Comparison of ENCODE assay signal across 33 cellular contexts in genomic region chr13:59447031-59447430, GRCh38.
DNase-seq lines count a peak whose midpoint lies in the region; ATAC-seq, FAIRE-seq and TF ChIP-seq lines count a peak whose summit lies in the region.
"Had no signal": no experiment of that assay in that cellular context is flagged by ENCODE, and none has a peak within 500 bp of the region (broad histone marks: within the 10 kb centered on the region; RNA-seq: fewer than 3 reads in every experiment).

No MANE protein-coding gene starts in this region.

- H3K27me3 Mint-ChIP-seq in H9 (ENCODE audit: low read depth) (peaks cover 2% of the 10 kb centered on the region; the same call in 1 of the 2 replicates), endodermal cell (ENCODE audit: insufficient read depth) (peaks cover 13% of the 10 kb centered on the region)
- no peaks in the 10 kb centered on the region for H3K27me3 Mint-ChIP-seq in activated naive CD8-positive, alpha-beta T cell treated with anti-CD3 and anti-CD28 coated beads for 36 hours
- H3K27me3 Mint-ChIP-seq: B cell had no signal

- CTCF ChIA-PET in SK-N-SH (lab: Yijun Ruan, JAX), result interaction anchor here (0.6 to 1.8 kb wide), 9 partner anchors 48 to 1324 kb away, joined by 3 to 7 read pairs (median 3); no protein-coding TSS in a partner anchor
- CTCF ChIA-PET in HepG2 (lab: Yijun Ruan, JAX; ENCODE audit: low intra/inter-chr PET ratio, low total read pairs), result no interaction called here

- H3K79me2 ChIP-seq in H9 (ENCODE audit: insufficient read depth, low read length) (no peaks in the 10 kb centered on the region), SK-N-SH (ENCODE audit: insufficient read depth) (no peaks in the 10 kb centered on the region), HepG2 (ENCODE audit: insufficient read depth, low read length) (no peaks in the 10 kb centered on the region)

- H3K23me2 ChIP-seq in H9 (ENCODE audit: insufficient read length, low read depth, low read length, poor library complexity, severe bottlenecking), result no peaks in the 10 kb centered on the region

- H3K9me3 ChIP-seq in H9 (ENCODE audit: control insufficient read depth, low read depth, low read length) (no peaks in the 10 kb centered on the region), SK-N-SH (no peaks in the 10 kb centered on the region), endodermal cell (ENCODE audit: control insufficient read depth, low read length) (no peaks in the 10 kb centered on the region), small intestine (ENCODE audit: control insufficient read depth, low read depth) (no peaks in the 10 kb centered on the region), HepG2 (ENCODE audit: low read length) (no peaks in the 10 kb centered on the region)
- H3K9me3 ChIP-seq: esophagus muscularis mucosa, heart left ventricle, mucosa of descending colon, psoas muscle had no signal

- no peak overlapping the region for H2BK120ac ChIP-seq in H9 (ENCODE audit: low read depth, low read length, poor library complexity, severe bottlenecking)

- no peak overlapping the region for H2BK12ac ChIP-seq in H9 (ENCODE audit: insufficient read length, low read depth, low read length)

- FAIRE-seq in small intestine (lab: Jason Lieb, UNC) (peak; percentile 19), HepG2 (lab: Jason Lieb, UNC) (no peak)
- FAIRE-seq: GM12891, HTR-8/SVneo had no signal

- H3K36me3 Mint-ChIP-seq in H9 (ENCODE audit: insufficient read depth in 1 of 3, low read depth in 3 of 3) (peaks cover 0 to 6% (median 0%) of the 10 kb centered on the region in 3 experiments; a peak in 1 of 7 replicates), endodermal cell (ENCODE audit: low read depth) (no peaks in the 10 kb centered on the region)
- H3K36me3 Mint-ChIP-seq in activated naive CD8-positive, alpha-beta T cell treated with anti-CD3 and anti-CD28 coated beads for 36 hours, result no peaks in the 10 kb centered on the region
- H3K36me3 Mint-ChIP-seq: CD4-positive, alpha-beta memory T cell; natural killer cell; WTC11 had no signal

- no TSS peak for BruUV-seq in HepG2 (replicated peaks; lab: Mats Ljungman, UMichigan)

- TF ChIP-seq RAD21 in SK-N-SH (IDR thresholded peaks at IDR 0.05; ENCODE audit: low read length) (peak; percentile 51), HepG2 (CRISPR knock-in tag; IDR thresholded peaks at IDR 0.05) (no peak)

- H2BK20ac ChIP-seq in H9 (ENCODE audit: low read depth, low read length, poor library complexity, severe bottlenecking), result no peak overlapping the region

- H3K23ac ChIP-seq in H9 (ENCODE audit: insufficient read length, low read depth, low read length), result no peak overlapping the region

- H3K4me1 ChIP-seq in H9 (ENCODE audit: insufficient read depth, low read length) (peaks cover 20% of the 10 kb centered on the region), SK-N-SH (ENCODE audit: control insufficient read depth in 1 of 2, insufficient read depth in 2 of 2, low read depth in 1 of 2, low read length in 1 of 2) (peaks cover 49 to 57% of the 10 kb centered on the region in 2 experiments; a peak in 3 of 4 replicates), endodermal cell (ENCODE audit: control insufficient read depth, insufficient read depth, low read length) (peaks cover 22% of the 10 kb centered on the region), small intestine (ENCODE audit: control insufficient read depth in 2 of 2, insufficient read depth in 1 of 2, low read depth in 1 of 2, low read length in 1 of 2) (no peaks in the 10 kb centered on the region), HepG2 (ENCODE audit: insufficient read depth, low read length) (peaks cover 5% of the 10 kb centered on the region; the same call in 1 of the 2 replicates)
- H3K4me1 ChIP-seq: esophagus muscularis mucosa, psoas muscle had no signal

- no peak overlapping the region for H4K91ac ChIP-seq in H9 (ENCODE audit: insufficient read length, low read depth, low read length)

- H3K36me3 ChIP-seq in SK-N-SH (replicated peaks in 1 of 2; ENCODE audit: control insufficient read depth in 1 of 2, insufficient read depth in 2 of 2, low read length in 1 of 2) (no peaks in the 10 kb centered on the region), endodermal cell (ENCODE audit: control insufficient read depth, insufficient read depth, low read length) (no peaks in the 10 kb centered on the region), small intestine (ENCODE audit: control insufficient read depth in 2 of 2, insufficient read depth in 2 of 2, low read length in 2 of 2) (no peaks in the 10 kb centered on the region), HepG2 (replicated peaks in 1 of 2; ENCODE audit: control insufficient read depth in 1 of 2, insufficient read depth in 2 of 2, low read length in 2 of 2) (no peaks in the 10 kb centered on the region)
- H3K36me3 ChIP-seq: esophagus muscularis mucosa, heart left ventricle had no signal

- H3K4me1 Mint-ChIP-seq in H9 (peaks cover 73 to 92% of the 10 kb centered on the region in 2 experiments), endodermal cell (peaks cover 64% of the 10 kb centered on the region)
- H3K4me1 Mint-ChIP-seq in activated naive CD8-positive, alpha-beta T cell treated with anti-CD3 and anti-CD28 coated beads for 36 hours, result peaks cover 2% of the 10 kb centered on the region
- H3K4me1 Mint-ChIP-seq: activated CD4-positive, alpha-beta T cell treated with anti-CD3 and anti-CD28 coated beads, Interleukin-2, amount 10 ng/mL, durations not matched to agents 7 days and 5 days; B cell; natural killer cell had no signal

- no peak overlapping the region for H3K14ac ChIP-seq in H9 (ENCODE audit: insufficient read depth, low read length)

- in situ Hi-C loops in HepG2 (cut with HindIII; ENCODE audit: extremely low pct_ligation_motif_present, low pct_unique_long_range_greater_than_20kb), result no loop called here

- H2BK15ac ChIP-seq in H9 (ENCODE audit: low read depth, low read length), result no peak overlapping the region

- no peak overlapping the region for H3K4me3 ChIP-seq in SK-N-SH (ENCODE audit: low read depth in 2 of 2, low read length in 1 of 2)
- peak overlapping the region; percentile 7 for H3K4me3 ChIP-seq in endodermal cell (ENCODE audit: low read length)
- no peak overlapping the region for H3K4me3 ChIP-seq in small intestine (ENCODE audit: low read depth in 1 of 2, low read length in 2 of 2)
- no peak overlapping the region for H3K4me3 ChIP-seq in HepG2 (replicated peaks in 1 of 3; ENCODE audit: insufficient read depth in 1 of 3, low read depth in 2 of 3, low read length in 3 of 3)
- H3K4me3 ChIP-seq: esophagus muscularis mucosa, heart left ventricle, lung, mucosa of descending colon, PC-9, psoas muscle had no signal

- H3K9me3 Mint-ChIP-seq in H9 (no peaks in the 10 kb centered on the region; a peak in 1 of 5 replicates), endodermal cell (no peaks in the 10 kb centered on the region)
- H3K9me3 Mint-ChIP-seq in activated naive CD8-positive, alpha-beta T cell treated with anti-CD3 and anti-CD28 coated beads for 36 hours, result no peaks in the 10 kb centered on the region
- H3K9me3 Mint-ChIP-seq: activated CD4-positive, alpha-beta T cell treated with anti-CD3 and anti-CD28 coated beads, Interleukin-2, amount 10 ng/mL, durations not matched to agents 7 days and 5 days; CD4-positive, alpha-beta memory T cell; dendritic cell treated with granulocyte-macrophage colony-stimulating factor and Interleukin-4, amounts not matched to agents 40 ng/mL and 50 ng/mL, for 4 days; WTC11 had no signal

- no peak overlapping the region for H4K5ac ChIP-seq in H9 (ENCODE audit: insufficient read length, low read depth, low read length)

- H4K20me1 ChIP-seq in H9 (ENCODE audit: control insufficient read depth, insufficient read depth, insufficient read length), result no peaks in the 10 kb centered on the region
- no peaks in the 10 kb centered on the region for H4K20me1 ChIP-seq in SK-N-SH (ENCODE audit: insufficient read depth)
- no peaks in the 10 kb centered on the region for H4K20me1 ChIP-seq in HepG2 (ENCODE audit: insufficient read depth, low read length)

- H3F3A ChIP-seq in SK-N-SH (replicated peaks; ENCODE audit: insufficient read depth), result peaks cover 21% of the 10 kb centered on the region

- H2BK5ac ChIP-seq in H9 (ENCODE audit: insufficient read length, low read length), result no peak overlapping the region

- intact Hi-C loops in HepG2 (cut with micrococcal nuclease; ENCODE audit: unreplicated experiment), result no loop called here

- H3K4ac ChIP-seq in H9 (ENCODE audit: low read depth, low read length), result no peak overlapping the region

- no peak overlapping the region for H3K9ac ChIP-seq in H9 (ENCODE audit: extremely low read depth, insufficient read length, low read length)
- H3K9ac ChIP-seq in SK-N-SH, result peak overlapping the region; percentile 35; the same call in 1 of the 2 replicates
- H3K9ac ChIP-seq in endodermal cell (ENCODE audit: extremely low read depth, low read length, poor library complexity, severe bottlenecking), result no peak overlapping the region
- H3K9ac ChIP-seq in HepG2 (ENCODE audit: insufficient read depth, low read depth, low read length), result no peak overlapping the region

- H3T11ph ChIP-seq in H9 (ENCODE audit: low read length), result no peak overlapping the region

- no peaks in the 10 kb centered on the region for H3K27me3 ChIP-seq in H9 (ENCODE audit: insufficient read depth, low read length)
- H3K27me3 ChIP-seq in SK-N-SH (ENCODE audit: insufficient read depth), result no peaks in the 10 kb centered on the region
- H3K27me3 ChIP-seq in endodermal cell (ENCODE audit: control insufficient read depth, insufficient read depth, low read length, poor library complexity, severe bottlenecking), result no peaks in the 10 kb centered on the region
- no peaks in the 10 kb centered on the region for H3K27me3 ChIP-seq in small intestine (ENCODE audit: control insufficient read depth in 2 of 2, insufficient read depth in 2 of 2, low read length in 2 of 2)
- no peaks in the 10 kb centered on the region; a peak in 1 of 5 replicates for H3K27me3 ChIP-seq in HepG2 (ENCODE audit: control insufficient read depth in 1 of 2, insufficient read depth in 2 of 2, low read length in 2 of 2)
- H3K27me3 ChIP-seq: esophagus muscularis mucosa, foreskin keratinocyte, heart left ventricle had no signal

- H3K27ac Mint-ChIP-seq in H9, result peak overlapping the region in 2 of 3 experiments; percentile 14 to 41; a peak in 1 of 7 replicates
- no peak overlapping the region for H3K27ac Mint-ChIP-seq in endodermal cell
- no peak overlapping the region for H3K27ac Mint-ChIP-seq in activated naive CD8-positive, alpha-beta T cell treated with anti-CD3 and anti-CD28 coated beads for 36 hours
- H3K27ac Mint-ChIP-seq: activated CD4-positive, alpha-beta T cell treated with anti-CD3 and anti-CD28 coated beads, Interleukin-2, amount 10 ng/mL, durations not matched to agents 7 days and 5 days; B cell; CD4-positive, alpha-beta memory T cell; dendritic cell treated with granulocyte-macrophage colony-stimulating factor and Interleukin-4, amounts not matched to agents 40 ng/mL and 50 ng/mL, for 4 days; natural killer cell had no signal

- POLR2A ChIA-PET in SK-N-SH (lab: Yijun Ruan, JAX), result interaction anchor here (0.6 kb wide), 2 partner anchors 51 to 343 kb away, joined by 3 read pairs; no protein-coding TSS in a partner anchor
- POLR2A ChIA-PET in HepG2 (lab: Yijun Ruan, JAX), result no interaction called here

- no peak for DNase-seq in H9
- peak; percentile 48 for DNase-seq in SK-N-SH
- DNase-seq in endodermal cell, result no peak
- no peak for DNase-seq in small intestine
- no peak for DNase-seq in HepG2 (ENCODE audit: low spot score)
- DNase-seq in activated naive CD8-positive, alpha-beta T cell treated with anti-CD3 and anti-CD28 coated beads for 36 hours, result no peak
- DNase-seq in GM10266 (ENCODE audit: extremely low spot score), result no peak
- DNase-seq: ACHN; activated CD4-positive, alpha-beta T cell treated with anti-CD3 and anti-CD28 coated beads, Interleukin-2, amount 10 ng/mL, durations not matched to agents 7 days and 5 days; activated gamma-delta T cell; activated T-cell treated with anti-CD3 and anti-CD28 coated beads, Interleukin-2, amount 50 U/mL, for 1 hour; CD4-positive, alpha-beta memory T cell; central memory CD4-positive, alpha-beta T cell; foreskin keratinocyte; heart left ventricle; mucosa of descending colon; MV-4-11; natural killer cell; NCI-H1436 treated with DMSO at 0.1 percent for 48 hours; NCI-H2081 treated with DMSO at 0.1 percent for 48 hours; NCI-H226; NCI-H69; nucleus accumbens; PC-9; psoas muscle; stimulated activated naive CD4-positive, alpha-beta T cell treated with Interleukin-2 at 50 U/mL for 16 hours had no signal

- H3K4me3 Mint-ChIP-seq in H9, result no peak overlapping the region
- H3K4me3 Mint-ChIP-seq in endodermal cell, result no peak overlapping the region
- H3K4me3 Mint-ChIP-seq in activated naive CD8-positive, alpha-beta T cell treated with anti-CD3 and anti-CD28 coated beads for 36 hours, result no peak overlapping the region
- H3K4me3 Mint-ChIP-seq: activated CD4-positive, alpha-beta T cell treated with anti-CD3 and anti-CD28 coated beads, Interleukin-2, amount 10 ng/mL, durations not matched to agents 7 days and 5 days; B cell; CD4-positive, alpha-beta memory T cell; dendritic cell treated with granulocyte-macrophage colony-stimulating factor and Interleukin-4, amounts not matched to agents 40 ng/mL and 50 ng/mL, for 4 days; natural killer cell; WTC11 had no signal

- H2AK5ac ChIP-seq in H9 (ENCODE audit: insufficient read length, low read length), result no peak overlapping the region

- no peak overlapping the region for H3K27ac ChIP-seq in H9 (ENCODE audit: insufficient read length, low read depth, low read length)
- peak overlapping the region; percentile 82 to 100 for H3K27ac ChIP-seq in SK-N-SH (ENCODE audit: low read depth in 2 of 2, low read length in 1 of 2)
- no peak overlapping the region for H3K27ac ChIP-seq in endodermal cell (ENCODE audit: low read depth, low read length)
- no peak overlapping the region for H3K27ac ChIP-seq in small intestine (ENCODE audit: low read depth in 1 of 2, low read length in 1 of 2)
- no peak overlapping the region for H3K27ac ChIP-seq in HepG2 (ENCODE audit: extremely low read length, insufficient read depth, low read length)
- H3K27ac ChIP-seq: esophagus muscularis mucosa, foreskin keratinocyte, heart left ventricle, PC-9, psoas muscle had no signal

- H3K4me2 ChIP-seq in H9 (ENCODE audit: insufficient read depth, insufficient read length, low read length), result no peak overlapping the region
- peak overlapping the region; percentile 10; the same call in 1 of the 2 replicates for H3K4me2 ChIP-seq in SK-N-SH
- no peak overlapping the region for H3K4me2 ChIP-seq in HepG2 (ENCODE audit: low read depth, low read length)
- H3K4me2 ChIP-seq: PC-9 had no signal

- H3K56ac ChIP-seq in H9 (ENCODE audit: insufficient read length, low read depth, low read length), result no peak overlapping the region

- no peak overlapping the region for H2AFZ ChIP-seq in H9 (ENCODE audit: low read length)
- peak overlapping the region; percentile 39; the same call in 1 of the 2 replicates for H2AFZ ChIP-seq in SK-N-SH (ENCODE audit: low read depth)
- no peak overlapping the region for H2AFZ ChIP-seq in HepG2 (ENCODE audit: low read length)
- H2AFZ ChIP-seq: PC-9 had no signal

- TF ChIP-seq CTCF in H9 (conservative IDR thresholded peaks at IDR 0.05) (no peak), SK-N-SH (IDR thresholded peaks at IDR 0.05) (no peak), endodermal cell (conservative IDR thresholded peaks at IDR 0.05) (no peak), HepG2 (CRISPR knock-in tag; IDR thresholded peaks at IDR 0.05) (no peak), GM10266 (IDR thresholded peaks at IDR 0.05; ENCODE audit: control insufficient read depth, insufficient read depth, low read depth, missing control alignments) (no peak)

- H3K18ac ChIP-seq in H9 (ENCODE audit: insufficient read length, low read depth, low read length), result no peak overlapping the region

- TF ChIP-seq POLR2A in HepG2 (IDR thresholded peaks at IDR 0.05; ENCODE audit: insufficient read depth in 1 of 2, low read depth in 2 of 2, low read length in 2 of 2), result no peak

- no peaks in the 10 kb centered on the region for H3K9me2 ChIP-seq in SK-N-SH

- ATAC-seq in HepG2, result no peak
- ATAC-seq: foreskin keratinocyte, heart left ventricle, mucosa of descending colon, natural killer cell, psoas muscle, WTC11 had no signal

- H4K8ac ChIP-seq in H9 (replicated peaks; ENCODE audit: insufficient read length, low read depth, low read length), result no peak overlapping the region

- no peaks in the 10 kb centered on the region for H3K79me1 ChIP-seq in H9 (ENCODE audit: insufficient read depth, low read depth, low read length, poor library complexity, severe bottlenecking)

- TF ChIP-seq EP300 in SK-N-SH (IDR thresholded peaks at IDR 0.05; ENCODE audit: borderline replicate concordance in 1 of 2, low read depth in 1 of 2, low read length in 1 of 2) (peak; percentile 98), HepG2 (IDR thresholded peaks at IDR 0.05; ENCODE audit: low read depth in 2 of 2, low read length in 2 of 2) (no peak), HepG2 (CRISPR knock-in tag; IDR thresholded peaks at IDR 0.05; ENCODE audit: borderline replicate concordance) (no peak)

Comparison
In these comparisons a context has a peak if more than half of its experiments do, and no peak if none do; other contexts are left out.
1. H3K27ac ChIP-seq: peak in SK-N-SH (2 of 2); none in H9 (single experiment), endodermal cell (single experiment), small intestine (0 of 2) and HepG2 (single experiment).
2. H3K27ac Mint-ChIP-seq: peak in H9 (2 of 3); none in endodermal cell (single experiment) and activated naive CD8-positive, alpha-beta T cell treated with anti-CD3 and anti-CD28 coated beads for 36 hours (single experiment).